Comparison of ENCODE assay signal across 1 cellular context in genomic region chr14:49583629-49584028, GRCh38.
A peak's percentile ranks its signal among the peaks of the same experiment; 100 is the strongest.
TF ChIP-seq lines count a peak whose summit lies in the region.

No MANE protein-coding gene starts in this region.

TF ChIP-seq in HepG2, 621 proteins besides CTCF, POLR2A, EP300 and RAD21:
- TF ChIP-seq GATA4 (IDR thresholded peaks at IDR 0.05; ENCODE audit: borderline replicate concordance, low read depth) (no peak), RBFOX2 (IDR thresholded peaks at IDR 0.05; ENCODE audit: low read depth, low read length) (peak; percentile 73), CREB3 (CRISPR knock-in tag; IDR thresholded peaks at IDR 0.05) (0 out of 2 replicates have a peak, but pooled peaks have one; percentile 22)
